In the genomic region with DNA sequence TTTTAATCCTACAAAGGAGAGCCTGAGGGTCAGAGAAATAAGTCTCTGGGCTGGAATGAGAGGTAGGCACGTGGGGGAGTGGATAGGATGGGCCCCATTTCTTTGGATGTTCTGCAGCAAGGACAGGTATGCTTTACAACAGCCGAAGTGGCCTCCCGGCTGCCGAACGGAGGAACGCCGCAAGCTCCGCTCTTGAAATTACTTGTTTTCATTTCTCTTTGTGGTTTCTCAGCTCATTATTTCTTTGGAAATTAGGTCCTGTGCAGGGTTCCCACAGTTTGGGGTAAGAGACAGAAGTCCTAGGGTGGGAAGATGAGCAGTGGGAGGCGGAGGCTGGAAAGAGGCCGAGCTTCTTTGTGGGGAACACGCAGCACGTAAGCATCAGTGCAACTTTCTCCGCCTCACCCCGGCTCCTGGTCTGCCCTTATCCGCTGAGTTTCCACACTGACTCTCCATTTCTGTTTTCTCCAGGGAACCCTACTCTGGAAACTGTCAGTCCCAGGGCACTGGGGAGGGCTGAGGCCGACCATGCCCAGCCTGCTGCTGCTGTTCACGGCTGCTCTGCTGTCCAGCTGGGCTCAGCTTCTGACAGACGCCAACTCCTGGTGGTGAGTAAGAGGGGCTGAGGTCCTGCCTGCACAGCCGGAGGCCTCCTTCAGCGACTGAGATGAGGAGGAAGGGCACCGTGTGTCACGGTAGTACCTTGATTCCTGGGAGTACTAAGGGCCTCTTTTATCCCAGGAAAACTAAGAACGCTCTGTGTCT, we compare ENCODE assay signal across 9 cellular contexts. TPM values are rescaled to one million over a fixed set of nuclear protein-coding genes. Genes with fewer than 3 reads are reported as not detected.
DNase-seq lines count a peak whose midpoint lies in the region; ATAC-seq lines count a peak whose summit lies in the region.
"Had no signal": no experiment of that assay in that cellular context is flagged by ENCODE, and none has a peak within 500 bp of the region (broad histone marks: within the 10 kb centered on the region; RNA-seq: fewer than 3 reads in every experiment).

No MANE protein-coding gene starts in this region.

- no peak for DNase-seq in activated CD4-positive, alpha-beta T cell treated with anti-CD3 and anti-CD28 coated beads for 36 hours
- DNase-seq in activated CD4-positive, alpha-beta T cell treated with anti-CD3 and anti-CD28 coated beads, Interleukin-2, amount 50 U/mL, for 48 hours = no peak
- no peak for DNase-seq in activated naive CD8-positive, alpha-beta T cell treated with anti-CD3 and anti-CD28 coated beads for 36 hours
- DNase-seq in substantia nigra (lab: John Stamatoyannopoulos, UW) (no peak), hypothalamus (lab: John Stamatoyannopoulos, UW) (no peak)
- DNase-seq in NK-92 treated with Interleukin-12 subunit alpha and Interleukin-12 subunit beta, amount 100 ng/mL, for 24 hours (lab: John Stamatoyannopoulos, UW) = no peak

- H3K27ac ChIP-seq in iPS-18a (ENCODE audit: low read length) (no peak overlapping the region), substantia nigra (ENCODE audit: low read depth, low read length, poor library complexity, severe bottlenecking) (no peak overlapping the region)

- no peaks in the 10 kb centered on the region for H3K36me3 Mint-ChIP-seq in activated CD4-positive, alpha-beta T cell treated with anti-CD3 and anti-CD28 coated beads for 36 hours (ENCODE audit: low read depth)
- no peaks in the 10 kb centered on the region for H3K36me3 Mint-ChIP-seq in activated naive CD8-positive, alpha-beta T cell treated with anti-CD3 and anti-CD28 coated beads for 36 hours
- H3K36me3 Mint-ChIP-seq in stimulated activated memory B cell treated with anti-CD40 and anti-IgM and Interleukin-4, amounts not matched to agents 10 μg/mL and 1 μg/mL and 100 μg/mL, for 72 hours = no peaks in the 10 kb centered on the region

- ATAC-seq in activated CD4-positive, alpha-beta T cell treated with anti-CD3 and anti-CD28 coated beads for 36 hours = no peak
- ATAC-seq in stimulated activated memory B cell treated with anti-CD40 and anti-IgM and Interleukin-4, amounts not matched to agents 10 μg/mL and 1 μg/mL and 100 μg/mL, for 72 hours = no peak
- ATAC-seq: K562 had no signal

- H3K4me1 ChIP-seq in iPS-18a (ENCODE audit: control insufficient read depth, low read depth, low read length) = peaks cover 15% of the 10 kb centered on the region

- peak overlapping the region; percentile 56 for H3K4me3 ChIP-seq in iPS-18a (ENCODE audit: low read length)
- H3K4me3 ChIP-seq: K562 had no signal

- peak overlapping the region; percentile 42 for H3K4me3 Mint-ChIP-seq in activated CD4-positive, alpha-beta T cell treated with anti-CD3 and anti-CD28 coated beads for 36 hours
- peak overlapping the region; percentile 60 for H3K4me3 Mint-ChIP-seq in activated naive CD8-positive, alpha-beta T cell treated with anti-CD3 and anti-CD28 coated beads for 36 hours
- H3K4me3 Mint-ChIP-seq in stimulated activated memory B cell treated with anti-CD40 and anti-IgM and Interleukin-4, amounts not matched to agents 10 μg/mL and 1 μg/mL and 100 μg/mL, for 72 hours = peak overlapping the region; percentile 75

- no peaks in the 10 kb centered on the region for H3K36me3 ChIP-seq in iPS-18a (ENCODE audit: control insufficient read depth, low read depth, low read length)

- no peak overlapping the region for H3K9ac ChIP-seq in iPS-18a (ENCODE audit: low read length)

- H3K27me3 Mint-ChIP-seq in activated CD4-positive, alpha-beta T cell treated with anti-CD3 and anti-CD28 coated beads for 36 hours = peaks cover 70% of the 10 kb centered on the region
- peaks cover 75% of the 10 kb centered on the region for H3K27me3 Mint-ChIP-seq in activated naive CD8-positive, alpha-beta T cell treated with anti-CD3 and anti-CD28 coated beads for 36 hours
- H3K27me3 Mint-ChIP-seq in stimulated activated memory B cell treated with anti-CD40 and anti-IgM and Interleukin-4, amounts not matched to agents 10 μg/mL and 1 μg/mL and 100 μg/mL, for 72 hours = peaks cover 69% of the 10 kb centered on the region

- peaks cover 89% of the 10 kb centered on the region for H3K27me3 ChIP-seq in iPS-18a (ENCODE audit: control insufficient read depth, insufficient read depth, low read length)

- intact Hi-C loops in activated CD4-positive, alpha-beta T cell treated with anti-CD3 and anti-CD28 coated beads for 36 hours (cut with DNase I, micrococcal nuclease) = loop anchor here in 1 of 2 experiments (5.0 kb wide), 1 partner anchor 311 kb away; no protein-coding TSS in a partner anchor

- H3K9me3 Mint-ChIP-seq in activated CD4-positive, alpha-beta T cell treated with anti-CD3 and anti-CD28 coated beads for 36 hours (ENCODE audit: low read depth) = no peaks in the 10 kb centered on the region
- no peaks in the 10 kb centered on the region for H3K9me3 Mint-ChIP-seq in activated naive CD8-positive, alpha-beta T cell treated with anti-CD3 and anti-CD28 coated beads for 36 hours
- no peaks in the 10 kb centered on the region for H3K9me3 Mint-ChIP-seq in stimulated activated memory B cell treated with anti-CD40 and anti-IgM and Interleukin-4, amounts not matched to agents 10 μg/mL and 1 μg/mL and 100 μg/mL, for 72 hours

- CTCF ChIA-PET in activated CD4-positive, alpha-beta T cell treated with anti-CD3 and anti-CD28 coated beads for 36 hours (lab: Charles Lee) = interaction anchor here (0.6 to 2.0 kb wide), 12 partner anchors 9 to 512 kb away, joined by 3 to 8 read pairs (median 3); no protein-coding TSS in a partner anchor

- H3K9me3 ChIP-seq in iPS-18a (ENCODE audit: control insufficient read depth, low read depth, low read length) = no peaks in the 10 kb centered on the region

- H3K27ac Mint-ChIP-seq in activated CD4-positive, alpha-beta T cell treated with anti-CD3 and anti-CD28 coated beads for 36 hours = no peak overlapping the region
- no peak overlapping the region for H3K27ac Mint-ChIP-seq in activated naive CD8-positive, alpha-beta T cell treated with anti-CD3 and anti-CD28 coated beads for 36 hours
- no peak overlapping the region for H3K27ac Mint-ChIP-seq in stimulated activated memory B cell treated with anti-CD40 and anti-IgM and Interleukin-4, amounts not matched to agents 10 μg/mL and 1 μg/mL and 100 μg/mL, for 72 hours

- POLR2A ChIA-PET in activated CD4-positive, alpha-beta T cell treated with anti-CD3 and anti-CD28 coated beads for 36 hours (lab: Charles Lee) = no interaction called here

- H3K4me1 Mint-ChIP-seq in activated CD4-positive, alpha-beta T cell treated with anti-CD3 and anti-CD28 coated beads for 36 hours = peaks cover 17% of the 10 kb centered on the region
- peaks cover 13% of the 10 kb centered on the region for H3K4me1 Mint-ChIP-seq in activated naive CD8-positive, alpha-beta T cell treated with anti-CD3 and anti-CD28 coated beads for 36 hours
- peaks cover 39% of the 10 kb centered on the region for H3K4me1 Mint-ChIP-seq in stimulated activated memory B cell treated with anti-CD40 and anti-IgM and Interleukin-4, amounts not matched to agents 10 μg/mL and 1 μg/mL and 100 μg/mL, for 72 hours

RNA-seq across cellular contexts. Expression of gene WNT5B, which starts 2.0 kb away (rescaled TPM):
- total RNA-seq in activated CD4-positive, alpha-beta T cell treated with anti-CD3 and anti-CD28 coated beads for 36 hours = not detected
- under 1 TPM; 0.08 to 0.19 TPM for total RNA-seq in activated naive CD8-positive, alpha-beta T cell treated with anti-CD3 and anti-CD28 coated beads for 36 hours

RNA-seq across cellular contexts. Expression of gene FBXL14, which starts 36.6 kb away (rescaled TPM):
- total RNA-seq in activated CD4-positive, alpha-beta T cell treated with anti-CD3 and anti-CD28 coated beads for 36 hours = 10 to 100 TPM; 17.0 to 17.8 TPM
- 10 to 100 TPM; 18.4 to 18.8 TPM for total RNA-seq in activated naive CD8-positive, alpha-beta T cell treated with anti-CD3 and anti-CD28 coated beads for 36 hours

RNA-seq across cellular contexts. Expression of gene ADIPOR2, which starts 59.9 kb away (rescaled TPM):
- total RNA-seq in activated CD4-positive, alpha-beta T cell treated with anti-CD3 and anti-CD28 coated beads for 36 hours = 10 to 100 TPM; 51.7 to 52.6 TPM
- total RNA-seq in activated naive CD8-positive, alpha-beta T cell treated with anti-CD3 and anti-CD28 coated beads for 36 hours = 10 to 100 TPM; 59.8 to 62.9 TPM
